8 cellular contexts compared by ENCODE assay signal in genomic region chr5:179818746-179819295, GRCh38. TPM values are rescaled to one million over a fixed set of nuclear protein-coding genes. Genes with fewer than 3 reads are reported as not detected.
DNase-seq lines count a peak whose midpoint lies in the region; ATAC-seq, FAIRE-seq and TF ChIP-seq lines count a peak whose summit lies in the region.

No MANE protein-coding gene starts in this region.

- peaks cover 30% of the 10 kb centered on the region for H3K79me2 ChIP-seq in trophoblast cell (ENCODE audit: control insufficient read depth, insufficient read depth, low read length, poor library complexity)

- peak overlapping the region; percentile 89 for H3K18ac ChIP-seq in trophoblast cell (ENCODE audit: low read length)

- peaks cover 4% of the 10 kb centered on the region for H3K36me3 ChIP-seq in cardiac muscle cell
- peaks cover 26 to 27% of the 10 kb centered on the region in 2 experiments for H3K36me3 ChIP-seq in trophoblast cell (ENCODE audit: control insufficient read depth in 1 of 2, insufficient read depth in 2 of 2, low read length in 2 of 2)
- peaks cover 0 to 5% (median 2%) of the 10 kb centered on the region in 4 donors for H3K36me3 ChIP-seq in transverse colon

- intact Hi-C loops in transverse colon (cut with DNase I; ENCODE audit: low total_unique reads), result no loop called here

- H3K9me3 ChIP-seq in cardiac muscle cell (ENCODE audit: low read depth), result no peaks in the 10 kb centered on the region
- H3K9me3 ChIP-seq in trophoblast cell (ENCODE audit: insufficient read depth, low read depth, low read length), result no peaks in the 10 kb centered on the region
- no peaks in the 10 kb centered on the region for H3K9me3 ChIP-seq in transverse colon

- H3K4me3 ChIP-seq in cardiac muscle cell (peak overlapping the region; percentile 18), trophoblast cell (ENCODE audit: low read depth, low read length) (peak overlapping the region; percentile 46), transverse colon (peak overlapping the region; percentile 24 to 99 (median 58))

- peak overlapping the region; percentile 81 for H2AK5ac ChIP-seq in trophoblast cell (ENCODE audit: low read length)

- peaks cover 20% of the 10 kb centered on the region for H3K36me3 Mint-ChIP-seq in activated naive CD8-positive, alpha-beta T cell treated with anti-CD3 and anti-CD28 coated beads, Interleukin-2, amount 50 U/mL, for 24 hours (ENCODE audit: low read depth)

- H3K27ac ChIP-seq in cardiac muscle cell (peak overlapping the region; percentile 94), trophoblast cell (ENCODE audit: low read depth, low read length) (peak overlapping the region; percentile 94), transverse colon (peak overlapping the region; percentile 99 to 100 (median 100))

- DNase-seq in DMS79 treated with DMSO at 0.1 percent for 48 hours (lab: John Stamatoyannopoulos, UW), result peak; percentile 58
- DNase-seq in HTR-8/SVneo (ENCODE audit: insufficient read length, low spot score), result peak; percentile 93
- DNase-seq in SKM-1 treated with dmso at 0.1 percent for 144 hours (lab: John Stamatoyannopoulos, UW; ENCODE audit: unreplicated experiment), result peak; percentile 70
- DNase-seq in activated naive CD8-positive, alpha-beta T cell treated with anti-CD3 and anti-CD28 coated beads, Interleukin-2, amount 50 U/mL, for 24 hours, result peak; percentile 91
- DNase-seq in cardiac muscle cell (ENCODE audit: low read depth in 1 of 2, low spot score in 1 of 2), result peak; percentile 91 to 98
- peak; percentile 94 to 96 for DNase-seq in trophoblast cell
- DNase-seq in transverse colon, result peak; percentile 97

- H2BK12ac ChIP-seq in trophoblast cell (ENCODE audit: low read length), result peak overlapping the region; percentile 78

- H3K4me3 Mint-ChIP-seq in activated naive CD8-positive, alpha-beta T cell treated with anti-CD3 and anti-CD28 coated beads, Interleukin-2, amount 50 U/mL, for 24 hours, result peak overlapping the region; percentile 74

- peaks cover 23% of the 10 kb centered on the region for H3K4me1 ChIP-seq in cardiac muscle cell (ENCODE audit: low read depth)
- peaks cover 33 to 42% of the 10 kb centered on the region in 2 experiments for H3K4me1 ChIP-seq in trophoblast cell (ENCODE audit: control insufficient read depth in 1 of 2, insufficient read depth in 2 of 2, low read length in 2 of 2)
- H3K4me1 ChIP-seq in transverse colon, result peaks cover 39 to 61% (median 59%) of the 10 kb centered on the region in 4 donors

- ATAC-seq in GM21423 (IDR thresholded peaks at IDR 0.05; ENCODE audit: unreplicated experiment), result peak; percentile 65
- ATAC-seq in activated naive CD8-positive, alpha-beta T cell treated with anti-CD3 and anti-CD28 coated beads, Interleukin-2, amount 50 U/mL, for 24 hours, result peak; percentile 70

- H3K4me2 ChIP-seq in trophoblast cell (ENCODE audit: low read length), result peak overlapping the region; percentile 72

- H3K23ac ChIP-seq in trophoblast cell (ENCODE audit: low read length), result no peak overlapping the region

- peak overlapping the region; percentile 84 for H2BK5ac ChIP-seq in trophoblast cell (ENCODE audit: low read depth, low read length, poor library complexity)

- peaks cover 41% of the 10 kb centered on the region for H3K79me1 ChIP-seq in trophoblast cell (ENCODE audit: low read length)

- H3K27ac Mint-ChIP-seq in activated naive CD8-positive, alpha-beta T cell treated with anti-CD3 and anti-CD28 coated beads, Interleukin-2, amount 50 U/mL, for 24 hours, result peak overlapping the region; percentile 78

- H3K9me3 Mint-ChIP-seq in activated naive CD8-positive, alpha-beta T cell treated with anti-CD3 and anti-CD28 coated beads, Interleukin-2, amount 50 U/mL, for 24 hours, result no peaks in the 10 kb centered on the region

- in situ Hi-C loops in transverse colon (cut with MboI; ENCODE audit: low pct_ligation_motif_present in 1 of 4, low pct_unique_long_range_greater_than_20kb in 1 of 4, low sequenced_read_pairs in 3 of 4), result no loop called here

- H3K27me3 ChIP-seq in cardiac muscle cell, result no peaks in the 10 kb centered on the region
- H3K27me3 ChIP-seq in trophoblast cell (ENCODE audit: insufficient read depth, low read length), result no peaks in the 10 kb centered on the region
- H3K27me3 ChIP-seq in transverse colon, result no peaks in the 10 kb centered on the region

- peak overlapping the region; percentile 85 for H2BK120ac ChIP-seq in trophoblast cell (ENCODE audit: insufficient read depth, low read length, poor library complexity)

- peak overlapping the region; percentile 81 for H3K14ac ChIP-seq in trophoblast cell (ENCODE audit: low read length)

- TF ChIP-seq EP300 in transverse colon (IDR thresholded peaks at IDR 0.05; ENCODE audit: low read depth), result peak; percentile 93

- H3K4ac ChIP-seq in trophoblast cell (ENCODE audit: low read depth, low read length), result peak overlapping the region; percentile 44

- TF ChIP-seq POLR2A in transverse colon (IDR thresholded peaks at IDR 0.05), result peak; percentile 82

- peak overlapping the region; percentile 97 for H4K91ac ChIP-seq in trophoblast cell (ENCODE audit: low read depth, low read length)

- no peak overlapping the region for H3K9ac ChIP-seq in trophoblast cell (ENCODE audit: low read length)

- no peaks in the 10 kb centered on the region for H3K27me3 Mint-ChIP-seq in activated naive CD8-positive, alpha-beta T cell treated with anti-CD3 and anti-CD28 coated beads, Interleukin-2, amount 50 U/mL, for 24 hours

- peak overlapping the region; percentile 89 for H4K8ac ChIP-seq in trophoblast cell (ENCODE audit: low read depth, low read length)

- peak overlapping the region; percentile 1 for H4K12ac ChIP-seq in trophoblast cell (ENCODE audit: low read depth, low read length)

- no CpG with 5 or more reads among the region's 35 CpGs for WGBS in trophoblast cell (ENCODE audit: extremely low coverage, insufficient coverage, insufficient read length)
- WGBS in transverse colon (ENCODE audit: low coverage in 1 of 2), 2 donors, result 2% methylated on average over 34 of the region's 35 CpGs; no CpG with 5 or more reads in 1 of the 2 donors

- TF ChIP-seq CTCF in cardiac muscle cell (IDR thresholded peaks at IDR 0.05; ENCODE audit: low read depth, low read length) (no peak), transverse colon (IDR thresholded peaks at IDR 0.05) (no peak)

- no peak for FAIRE-seq in HTR-8/SVneo (lab: Jason Lieb, UNC)

- H3K4me1 Mint-ChIP-seq in activated naive CD8-positive, alpha-beta T cell treated with anti-CD3 and anti-CD28 coated beads, Interleukin-2, amount 50 U/mL, for 24 hours, result peaks cover 45% of the 10 kb centered on the region

- H2AFZ ChIP-seq in trophoblast cell (ENCODE audit: insufficient read depth, low read length, poor library complexity), result peak overlapping the region; percentile 48

RNA-seq across cellular contexts. Expression of gene SQSTM1, which starts 1.9 kb away (rescaled TPM):
- total RNA-seq in cardiac muscle cell (110 and 115 TPM in 2 replicates), transverse colon (100 to 1,000 TPM; 250 to 620 (median 432) TPM)
- polyA plus RNA-seq in cardiac muscle cell, result 108 and 144 TPM in 2 replicates
- 253 and 279 TPM in 2 replicates for polyA plus RNA-seq in trophoblast cell (2013)

RNA-seq across cellular contexts. Expression of gene MGAT4B, which starts 12.2 kb away (rescaled TPM):
- total RNA-seq in cardiac muscle cell, result 192 and 196 TPM in 2 replicates
- polyA plus RNA-seq in cardiac muscle cell, result 184 and 221 TPM in 2 replicates
- polyA plus RNA-seq in trophoblast cell (2013), result 113 and 116 TPM in 2 replicates
- 1,000 to 10,000 TPM in 1 of 4 donors, 100 to 1,000 TPM in 3; 495 to 1,114 (median 787) TPM for total RNA-seq in transverse colon

RNA-seq across cellular contexts. Expression of gene LTC4S, which starts 25.0 kb away (rescaled TPM):
- 5.3 and 10.2 TPM in 2 replicates for total RNA-seq in cardiac muscle cell
- 7.8 and 14.0 TPM in 2 replicates for polyA plus RNA-seq in cardiac muscle cell
- polyA plus RNA-seq in trophoblast cell (2013), result 2.2 and 2.5 TPM in 2 replicates
- 1 to 10 TPM in 3 of 4 donors, not detected in 1; 3.0 to 3.8 (median 3.2) TPM for total RNA-seq in transverse colon

RNA-seq across cellular contexts. Expression of gene MRNIP, which starts 39.8 kb away (rescaled TPM):
- total RNA-seq in cardiac muscle cell (48.0 and 57.5 TPM in 2 replicates), transverse colon (100 to 1,000 TPM in 1 of 4 donors, 10 to 100 TPM in 3; 24.7 to 124 (median 42.9) TPM)
- polyA plus RNA-seq in cardiac muscle cell, result 28.8 and 40.3 TPM in 2 replicates
- 11.5 and 11.6 TPM in 2 replicates for polyA plus RNA-seq in trophoblast cell (2013)

Comparison
In these comparisons a context has a peak if more than half of its experiments do, and no peak if none do; other contexts are left out.
1. Peak in every context shown above with its lines: DNase-seq, ATAC-seq, H3K4me3 ChIP-seq and H3K27ac ChIP-seq.